ENCODE assay signal across 9 cellular contexts in the genomic region with DNA sequence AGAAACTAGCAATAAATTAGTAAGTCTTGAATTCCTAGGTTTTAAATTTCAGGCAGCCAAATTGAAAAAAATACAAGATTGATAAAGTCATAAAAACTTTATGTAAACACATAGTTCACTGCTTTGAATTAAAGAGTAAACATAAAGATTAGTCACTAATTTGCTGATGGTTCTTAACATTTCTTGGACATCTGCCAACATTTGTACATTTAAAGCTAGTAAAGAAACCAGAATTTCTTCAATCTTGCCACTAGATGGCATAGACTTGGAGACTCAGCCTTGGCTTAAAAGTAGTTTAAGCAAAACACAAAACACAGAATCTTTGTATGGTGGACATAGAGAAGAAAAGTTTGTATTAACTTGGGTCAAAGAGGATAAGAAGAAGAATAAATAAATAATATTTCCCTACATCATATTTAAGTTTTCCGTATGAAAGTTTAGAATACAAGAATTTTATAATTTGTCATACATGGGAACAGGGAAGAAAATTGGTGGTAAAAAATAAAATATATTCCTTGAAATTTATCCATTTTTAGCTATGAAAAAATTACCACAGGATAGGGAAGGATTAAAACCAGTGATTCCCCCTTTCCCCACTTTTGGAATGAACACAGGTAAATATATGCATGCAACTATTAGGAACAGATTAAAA. TPM values are rescaled to one million over a fixed set of nuclear protein-coding genes. Genes with fewer than 3 reads are reported as not detected.
A peak's percentile ranks its signal among the peaks of the same experiment; 100 is the strongest.
DNase-seq lines count a peak whose midpoint lies in the region; ATAC-seq and TF ChIP-seq lines count a peak whose summit lies in the region.
"Had no signal": no experiment of that assay in that cellular context is flagged by ENCODE, and none has a peak within 500 bp of the region (broad histone marks: within the 10 kb centered on the region; RNA-seq: fewer than 3 reads in every experiment).

No MANE protein-coding gene starts in this region.

- 0 to 9% methylated on average over 1 of the region's 1 CpG for WGBS in body of pancreas, 2 donors

- DNase-seq in natural killer cell (no peak), NCI-H524 treated with DMSO at 0.1 percent for 48 hours (lab: John Stamatoyannopoulos, UW) (peak; percentile 27), body of pancreas (no peak), kidney tubule cell (ENCODE audit: low spot score) (peak; percentile 79), omental fat pad (ENCODE audit: low spot score) (no peak)
- no peak for DNase-seq in natural killer cell treated with Interleukin-12 subunit alpha and Interleukin-12 subunit beta and Interleukin-15 and Interleukin-18, amount 100 ng/mL, for 72 hours (ENCODE audit: low spot score)
- DNase-seq in activated T-cell treated with anti-CD3 and anti-CD28 coated beads, Interleukin-2, amount 50 U/mL, for 72 hours = no peak

- H3K27ac ChIP-seq in body of pancreas = no peak overlapping the region

- H3K4me1 ChIP-seq in body of pancreas = peaks cover 5% of the 10 kb centered on the region

- H3K4me3 ChIP-seq in body of pancreas = no peak overlapping the region

- no peaks in the 10 kb centered on the region for H3K27me3 ChIP-seq in body of pancreas

- H3K36me3 ChIP-seq in body of pancreas (replicated peaks in 1 of 2; ENCODE audit: insufficient read depth in 1 of 2, low read depth in 2 of 2) = no peaks in the 10 kb centered on the region

- no peaks in the 10 kb centered on the region for H3K9me3 Mint-ChIP-seq in natural killer cell
- no peaks in the 10 kb centered on the region for H3K9me3 Mint-ChIP-seq in natural killer cell treated with Interleukin-12 subunit alpha and Interleukin-12 subunit beta and Interleukin-15 and Interleukin-18, amount 100 ng/mL, for 72 hours
- H3K9me3 Mint-ChIP-seq in activated T-cell treated with anti-CD3 and anti-CD28 coated beads, Interleukin-2, amount 50 U/mL, for 72 hours = no peaks in the 10 kb centered on the region
- H3K9me3 Mint-ChIP-seq: central memory CD8-positive, alpha-beta T cell had no signal

- intact Hi-C loops in natural killer cell (cut with micrococcal nuclease) (no loop called here), body of pancreas (cut with DNase I) (no loop called here)

- TF ChIP-seq POLR2A in body of pancreas (IDR thresholded peaks at IDR 0.05) = no peak

- H3K4me1 Mint-ChIP-seq in natural killer cell = peaks cover 0 to 5% of the 10 kb centered on the region in 2 donors
- no peaks in the 10 kb centered on the region for H3K4me1 Mint-ChIP-seq in natural killer cell treated with Interleukin-12 subunit alpha and Interleukin-12 subunit beta and Interleukin-15 and Interleukin-18, amount 100 ng/mL, for 72 hours (ENCODE audit: low read depth in 2 of 2)
- H3K4me1 Mint-ChIP-seq in activated T-cell treated with anti-CD3 and anti-CD28 coated beads, Interleukin-2, amount 50 U/mL, for 72 hours (ENCODE audit: low read depth) = no peaks in the 10 kb centered on the region
- H3K4me1 Mint-ChIP-seq: central memory CD8-positive, alpha-beta T cell had no signal

- H3K27ac Mint-ChIP-seq in natural killer cell = no peak overlapping the region
- no peak overlapping the region for H3K27ac Mint-ChIP-seq in natural killer cell treated with Interleukin-12 subunit alpha and Interleukin-12 subunit beta and Interleukin-15 and Interleukin-18, amount 100 ng/mL, for 72 hours
- no peak overlapping the region for H3K27ac Mint-ChIP-seq in activated T-cell treated with anti-CD3 and anti-CD28 coated beads, Interleukin-2, amount 50 U/mL, for 72 hours

- H3K4me3 Mint-ChIP-seq in natural killer cell = no peak overlapping the region
- H3K4me3 Mint-ChIP-seq in natural killer cell treated with Interleukin-12 subunit alpha and Interleukin-12 subunit beta and Interleukin-15 and Interleukin-18, amount 100 ng/mL, for 72 hours = no peak overlapping the region
- no peak overlapping the region for H3K4me3 Mint-ChIP-seq in activated T-cell treated with anti-CD3 and anti-CD28 coated beads, Interleukin-2, amount 50 U/mL, for 72 hours
- H3K4me3 Mint-ChIP-seq: central memory CD8-positive, alpha-beta T cell had no signal

- no peaks in the 10 kb centered on the region for H3K36me3 Mint-ChIP-seq in natural killer cell
- H3K36me3 Mint-ChIP-seq in natural killer cell treated with Interleukin-12 subunit alpha and Interleukin-12 subunit beta and Interleukin-15 and Interleukin-18, amount 100 ng/mL, for 72 hours = no peaks in the 10 kb centered on the region
- H3K36me3 Mint-ChIP-seq in activated T-cell treated with anti-CD3 and anti-CD28 coated beads, Interleukin-2, amount 50 U/mL, for 72 hours (ENCODE audit: insufficient read depth in 2 of 2) = no peaks in the 10 kb centered on the region

- peak in 2 of 3 donors; percentile 47 to 50 for ATAC-seq in natural killer cell
- ATAC-seq in natural killer cell treated with Interleukin-12 subunit alpha and Interleukin-12 subunit beta and Interleukin-15 and Interleukin-18, amount 100 ng/mL, for 72 hours = no peak
- peak; percentile 48 for ATAC-seq in HG03521 (IDR thresholded peaks at IDR 0.05; ENCODE audit: unreplicated experiment)
- peak; percentile 81 for ATAC-seq in body of pancreas
- no peak for ATAC-seq in omental fat pad (ENCODE audit: low FRiP score)
- ATAC-seq in activated T-cell treated with anti-CD3 and anti-CD28 coated beads, Interleukin-2, amount 50 U/mL, for 72 hours (replicated peaks in 1 of 2) = no peak

- H3K9me3 ChIP-seq in body of pancreas = no peaks in the 10 kb centered on the region

- TF ChIP-seq CTCF in natural killer cell (IDR thresholded peaks at IDR 0.05) (peak; percentile 47), body of pancreas (IDR thresholded peaks at IDR 0.05) (peak; percentile 44 to 87 (median 75)), omental fat pad (IDR thresholded peaks at IDR 0.05) (no peak)

- H3K27me3 Mint-ChIP-seq in natural killer cell (ENCODE audit: low read depth in 2 of 2) = peaks cover 25 to 47% of the 10 kb centered on the region in 2 donors
- peaks cover 23 to 42% of the 10 kb centered on the region in 2 donors for H3K27me3 Mint-ChIP-seq in natural killer cell treated with Interleukin-12 subunit alpha and Interleukin-12 subunit beta and Interleukin-15 and Interleukin-18, amount 100 ng/mL, for 72 hours
- peaks cover 33% of the 10 kb centered on the region for H3K27me3 Mint-ChIP-seq in activated T-cell treated with anti-CD3 and anti-CD28 coated beads, Interleukin-2, amount 50 U/mL, for 72 hours (ENCODE audit: low read depth)

RNA-seq across cellular contexts. Expression of a gene that starts 41.7 kb away (rescaled TPM):
- total RNA-seq in natural killer cell (1 to 10 TPM; 4.8 to 9.3 (median 5.0) TPM), body of pancreas (10 to 100 TPM; 19.4 to 29.3 TPM), omental fat pad (10 to 100 TPM; 16.7 to 37.5 (median 23.2) TPM)
- total RNA-seq in natural killer cell treated with Interleukin-12 subunit alpha and Interleukin-12 subunit beta and Interleukin-15 and Interleukin-18, amount 100 ng/mL, for 72 hours = 10 to 100 TPM in 1 of 2 donors, 1 to 10 TPM in 1; 7.0 to 20.4 TPM
- total RNA-seq in activated T-cell treated with anti-CD3 and anti-CD28 coated beads, Interleukin-2, amount 50 U/mL, for 72 hours = 10 to 100 TPM; 11.4 to 12.6 TPM

Comparison
In these comparisons a context has a peak if more than half of its experiments do, and no peak if none do; other contexts are left out.
1. ATAC-seq: peak in natural killer cell (2 of 3), HG03521 (single experiment) and body of pancreas (single experiment); none in natural killer cell treated with Interleukin-12 subunit alpha and Interleukin-12 subunit beta and Interleukin-15 and Interleukin-18, amount 100 ng/mL, for 72 hours (0 of 2), omental fat pad (single experiment) and activated T-cell treated with anti-CD3 and anti-CD28 coated beads, Interleukin-2, amount 50 U/mL, for 72 hours (0 of 2).
2. DNase-seq: peak in NCI-H524 treated with DMSO at 0.1 percent for 48 hours (single experiment) and kidney tubule cell (single experiment); none in natural killer cell (single experiment), natural killer cell treated with Interleukin-12 subunit alpha and Interleukin-12 subunit beta and Interleukin-15 and Interleukin-18, amount 100 ng/mL, for 72 hours (single experiment), body of pancreas (0 of 4), omental fat pad (single experiment) and activated T-cell treated with anti-CD3 and anti-CD28 coated beads, Interleukin-2, amount 50 U/mL, for 72 hours (0 of 2).
3. CTCF ChIP-seq: peak in natural killer cell (single experiment) and body of pancreas (7 of 7); none in omental fat pad (0 of 3).